8 cellular contexts compared by ENCODE assay signal in genomic region chr18:74495581-74496507, GRCh38. TPM values are rescaled to one million over a fixed set of nuclear protein-coding genes. Genes with fewer than 3 reads are reported as not detected.
A peak's percentile ranks its signal among the peaks of the same experiment; 100 is the strongest.
DNase-seq lines count a peak whose midpoint lies in the region; ATAC-seq, FAIRE-seq and TF ChIP-seq lines count a peak whose summit lies in the region.

Gene CNDP2, plus strand, starts transcription at chr18:74496363. Its CDS starts 3,611 bp downstream, at chr18:74499974.

- H3K36me3 ChIP-seq in bronchial epithelial cell (ENCODE audit: control insufficient read depth, insufficient read depth, low read length) (no peaks in the 10 kb centered on the region), small intestine (ENCODE audit: control insufficient read depth in 2 of 2, insufficient read depth in 2 of 2, low read length in 2 of 2) (no peaks in the 10 kb centered on the region)

- DNase-seq in AG04449 (ENCODE audit: low read depth, low spot score) (peak; percentile 75), NCI-H2227 treated with DMSO at 0.1 percent for 48 hours (lab: John Stamatoyannopoulos, UW) (peak; percentile 96), bronchial epithelial cell (ENCODE audit: low read depth) (peak; percentile 95), iPS-NIHi11 (ENCODE audit: low spot score) (peak; percentile 98), small intestine (peak; percentile 100)

- no peak for FAIRE-seq in bronchial epithelial cell (lab: Jason Lieb, UNC)
- FAIRE-seq in small intestine (lab: Jason Lieb, UNC) = no peak

- H3K4me1 ChIP-seq in small intestine (ENCODE audit: control insufficient read depth in 2 of 2, insufficient read depth in 1 of 2, low read depth in 1 of 2, low read length in 1 of 2) = peaks cover 6 to 19% of the 10 kb centered on the region in 2 donors

- TF ChIP-seq CTCF in AG04449 (IDR thresholded peaks at IDR 0.05; ENCODE audit: insufficient read depth, low read length, missing control alignments) (no peak), WI38 (IDR thresholded peaks at IDR 0.05; ENCODE audit: low read depth, low read length) (no peak), bronchial epithelial cell (IDR thresholded peaks at IDR 0.05; ENCODE audit: insufficient read depth, low read length, severe bottlenecking) (no peak)

- CTCF ChIA-PET in AG04449 (lab: Yijun Ruan, JAX) = interaction anchor here (0.7 to 5.9 kb wide), 4 partner anchors 143 to 308 kb away, joined by 3 to 46 read pairs (median 5); no protein-coding TSS in a partner anchor

- H3K4me3 ChIP-seq in AG04449 (ENCODE audit: low read depth, low read length) = peak within 1 kb of the TSS; percentile 88
- H3K4me3 ChIP-seq in WI38 (ENCODE audit: low read depth, low read length) = peak within 1 kb of the TSS; percentile 90
- H3K4me3 ChIP-seq in bronchial epithelial cell (ENCODE audit: low read depth, low read length) = peak within 1 kb of the TSS; percentile 96
- peak within 1 kb of the TSS; percentile 80 to 87 for H3K4me3 ChIP-seq in small intestine (ENCODE audit: low read depth in 1 of 2, low read length in 2 of 2)

- H3K9me3 ChIP-seq in small intestine (ENCODE audit: control insufficient read depth, low read depth) = no peaks in the 10 kb centered on the region

- H3K27me3 ChIP-seq in bronchial epithelial cell (ENCODE audit: control insufficient read depth, insufficient read depth, low read length) (no peaks in the 10 kb centered on the region), small intestine (ENCODE audit: control insufficient read depth in 2 of 2, insufficient read depth in 2 of 2, low read length in 2 of 2) (no peaks in the 10 kb centered on the region)

- WGBS in small intestine, 3 donors = 0% methylated on average over 61 to 71 of the region's 71 CpGs

- H3K27ac ChIP-seq in small intestine (ENCODE audit: low read depth in 1 of 2, low read length in 1 of 2) = peak within 1 kb of the TSS; percentile 97

- POLR2A ChIA-PET in AG04449 (lab: Yijun Ruan, JAX) = interaction anchor here (0.7 kb wide), 1 partner anchor 81 kb away, joined by 3 read pairs; no protein-coding TSS in a partner anchor

- ATAC-seq in GM18907 (IDR thresholded peaks at IDR 0.05; ENCODE audit: unreplicated experiment) = peak; percentile 80
- peak; percentile 74 for ATAC-seq in HG03159 (IDR thresholded peaks at IDR 0.05; ENCODE audit: unreplicated experiment)

RNA-seq across cellular contexts. Expression of gene CNDP2, which starts in this region (rescaled TPM):
- 59.5 and 67.4 TPM in 2 replicates for total RNA-seq in bronchial epithelial cell
- polyA plus RNA-seq in small intestine = 100 to 1,000 TPM; 215 to 423 (median 340) TPM

Comparison
In these comparisons a context has a peak if more than half of its experiments do, and no peak if none do; other contexts are left out.
1. Peak in every context shown above with its lines: DNase-seq, ATAC-seq, H3K4me3 ChIP-seq and H3K27ac ChIP-seq.